ENCODE assay signal across 11 cellular contexts in the genomic region with DNA sequence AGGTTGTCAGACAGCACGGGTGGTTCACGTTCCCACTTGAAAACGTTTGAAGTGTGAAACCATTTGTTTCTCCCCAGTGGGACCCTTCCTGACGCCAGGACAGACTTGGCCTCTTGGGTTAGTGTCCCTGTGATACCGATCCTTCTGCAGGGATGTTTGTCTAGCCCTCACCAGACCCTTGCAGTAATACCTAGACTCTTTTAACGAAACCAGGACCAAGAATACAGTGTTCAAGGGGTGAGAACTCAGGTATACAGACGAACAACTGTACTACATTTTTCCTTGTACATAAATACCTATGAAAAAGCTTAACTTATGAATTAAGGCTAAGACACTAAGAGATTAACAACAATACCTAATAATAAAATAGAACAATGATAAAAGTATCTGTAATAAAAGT.
A peak's percentile ranks its signal among the peaks of the same experiment; 100 is the strongest.
DNase-seq lines count a peak whose midpoint lies in the region; ATAC-seq and TF ChIP-seq lines count a peak whose summit lies in the region.
"Had no signal": no experiment of that assay in that cellular context is flagged by ENCODE, and none has a peak within 500 bp of the region (broad histone marks: within the 10 kb centered on the region; RNA-seq: fewer than 3 reads in every experiment).

No MANE protein-coding gene starts in this region.

- peaks cover 29% of the 10 kb centered on the region for H3K4me1 Mint-ChIP-seq in activated naive CD8-positive, alpha-beta T cell (ENCODE audit: low read depth)

- DNase-seq in GM12865 (ENCODE audit: low read depth) = peak; percentile 62
- DNase-seq in NCI-H82 (lab: John Stamatoyannopoulos, UW) = no peak
- DNase-seq in erythroblast (lab: John Stamatoyannopoulos, UW) = no peak
- DNase-seq in HCEC 1CT = no peak
- DNase-seq: DMS79, HFFc6, NCI-H2171 had no signal

- peaks cover 15% of the 10 kb centered on the region for H3K27me3 Mint-ChIP-seq in activated naive CD8-positive, alpha-beta T cell

- H3K4me3 ChIP-seq in GM12865 (ENCODE audit: low read depth, low read length) = no peak overlapping the region

- H3K9me3 Mint-ChIP-seq in activated naive CD8-positive, alpha-beta T cell (ENCODE audit: low read depth) = no peaks in the 10 kb centered on the region
- H3K9me3 Mint-ChIP-seq: HFFc6 had no signal

- TF ChIP-seq POLR2A in erythroblast (IDR thresholded peaks at IDR 0.05; ENCODE audit: low read length) = no peak

- peak overlapping the region; percentile 78 for H3K4me3 Mint-ChIP-seq in activated naive CD8-positive, alpha-beta T cell
- H3K4me3 Mint-ChIP-seq: HFFc6 had no signal

- TF ChIP-seq CTCF in GM12865 (IDR thresholded peaks at IDR 0.05; ENCODE audit: insufficient read depth, low read depth, low read length, missing control alignments) = no peak

- peak overlapping the region; percentile 65 for H3K27ac Mint-ChIP-seq in activated naive CD8-positive, alpha-beta T cell
- H3K27ac Mint-ChIP-seq: HFFc6 had no signal

- no peaks in the 10 kb centered on the region for H3K36me3 Mint-ChIP-seq in activated naive CD8-positive, alpha-beta T cell

- peak; percentile 34 for ATAC-seq in GM19463 (IDR thresholded peaks at IDR 0.05; ENCODE audit: unreplicated experiment)
- ATAC-seq in HG03066 (IDR thresholded peaks at IDR 0.05; ENCODE audit: low read depth, unreplicated experiment) = peak; percentile 59
- ATAC-seq in esophagus mucosa = no peak
